Comparison of ENCODE assay signal across 10 cellular contexts in the genomic region with DNA sequence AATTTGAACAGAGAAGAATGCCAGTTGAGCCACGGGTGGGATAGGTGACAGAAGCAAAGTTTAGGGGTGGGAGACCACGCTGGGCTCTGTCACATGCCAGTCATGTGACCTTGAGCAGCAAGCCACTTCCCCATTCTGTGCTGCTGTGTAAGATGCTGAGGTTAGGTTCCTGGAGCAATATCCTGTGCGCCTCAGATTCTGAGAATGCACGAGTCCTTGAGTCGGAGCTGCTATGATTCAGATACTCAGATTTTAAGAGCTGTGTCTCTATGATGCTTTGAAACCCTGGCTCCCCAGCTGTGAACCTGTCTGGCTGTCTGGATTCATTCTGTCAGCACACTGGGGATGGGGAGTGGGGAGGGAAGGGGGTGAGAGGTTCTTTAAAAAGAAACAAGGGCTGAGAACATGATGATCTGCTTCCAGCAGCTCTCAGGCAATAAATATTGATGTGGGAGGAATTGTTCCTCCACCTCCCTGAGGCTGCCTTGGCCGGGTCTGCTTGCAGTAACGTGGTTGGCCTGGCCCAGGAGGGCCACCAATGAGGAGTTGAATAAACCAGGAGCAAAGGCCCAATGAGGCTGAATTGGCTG. TPM values are rescaled to one million over a fixed set of nuclear protein-coding genes. Genes with fewer than 3 reads are reported as not detected.
DNase-seq lines count a peak whose midpoint lies in the region; ATAC-seq and TF ChIP-seq lines count a peak whose summit lies in the region.
"Had no signal": no experiment of that assay in that cellular context is flagged by ENCODE, and none has a peak within 500 bp of the region (broad histone marks: within the 10 kb centered on the region; RNA-seq: fewer than 3 reads in every experiment).

No MANE protein-coding gene starts in this region.

- peak overlapping the region; percentile 64 for H3K27ac ChIP-seq in substantia nigra (ENCODE audit: low read depth, low read length, poor library complexity, severe bottlenecking)
- no peak overlapping the region for H3K27ac ChIP-seq in mammary epithelial cell (ENCODE audit: insufficient read depth, low read depth, low read length)

- dilution Hi-C loops in mammary epithelial cell (cut with HindIII; ENCODE audit: low sequenced_read_pairs): no loop called here

- no peak overlapping the region for H2AFZ ChIP-seq in mammary epithelial cell (ENCODE audit: low read depth, low read length)

- H3K36me3 ChIP-seq in mammary epithelial cell (ENCODE audit: insufficient read depth, low read length): no peaks in the 10 kb centered on the region

- H3K27ac Mint-ChIP-seq in activated T-cell treated with anti-CD3 and anti-CD28 coated beads, Interleukin-2, amount 50 U/mL, for 72 hours: no peak overlapping the region
- peak overlapping the region; percentile 86 for H3K27ac Mint-ChIP-seq in activated CD4-positive, alpha-beta memory T cell treated with anti-CD3 and anti-CD28 coated beads, Interleukin-2, amount 10 ng/mL, durations not matched to agents 7 days and 5 days

- no peaks in the 10 kb centered on the region for H4K20me1 ChIP-seq in mammary epithelial cell (ENCODE audit: insufficient read depth, low read length)

- ATAC-seq in activated T-cell treated with anti-CD3 and anti-CD28 coated beads, Interleukin-2, amount 50 U/mL, for 72 hours (replicated peaks in 1 of 2): peak; percentile 56 to 89
- ATAC-seq in HG03175 (IDR thresholded peaks at IDR 0.05; ENCODE audit: unreplicated experiment): no peak
- no peak for ATAC-seq in GM21723 (IDR thresholded peaks at IDR 0.05; ENCODE audit: unreplicated experiment)

- H3K4me1 ChIP-seq in mammary epithelial cell (ENCODE audit: insufficient read depth, low read length): no peaks in the 10 kb centered on the region

- DNase-seq in activated T-cell treated with anti-CD3 and anti-CD28 coated beads, Interleukin-2, amount 50 U/mL, for 72 hours: peak; percentile 4 to 5
- no peak for DNase-seq in activated T-cell treated with anti-CD3 and anti-CD28 coated beads, Interleukin-2, amount 50 U/mL, for 1 hour
- DNase-seq in activated CD4-positive, alpha-beta memory T cell treated with anti-CD3 and anti-CD28 coated beads, Interleukin-2, amount 10 ng/mL, durations not matched to agents 7 days and 5 days: peak; percentile 70
- DNase-seq in inferior parietal cortex (ENCODE audit: extremely low spot score) (peak; percentile 13), substantia nigra (lab: John Stamatoyannopoulos, UW) (peak in 18 of 49 donors; percentile 4 to 55 (median 29)), mammary epithelial cell (no peak)
- DNase-seq: activated CD8-positive, alpha-beta memory T cell treated with anti-CD3 and anti-CD28 coated beads, Interleukin-2, amount 50 U/mL, for 48 hours; DMS 273 treated with DMSO at 0.1 percent for 48 hours had no signal

- H3K4me1 Mint-ChIP-seq in activated T-cell treated with anti-CD3 and anti-CD28 coated beads, Interleukin-2, amount 50 U/mL, for 72 hours (ENCODE audit: low read depth): peaks cover 14% of the 10 kb centered on the region
- peaks cover 28% of the 10 kb centered on the region for H3K4me1 Mint-ChIP-seq in activated CD4-positive, alpha-beta memory T cell treated with anti-CD3 and anti-CD28 coated beads, Interleukin-2, amount 10 ng/mL, durations not matched to agents 7 days and 5 days

- H3K4me3 Mint-ChIP-seq in activated T-cell treated with anti-CD3 and anti-CD28 coated beads, Interleukin-2, amount 50 U/mL, for 72 hours: no peak overlapping the region
- H3K4me3 Mint-ChIP-seq in activated CD4-positive, alpha-beta memory T cell treated with anti-CD3 and anti-CD28 coated beads, Interleukin-2, amount 10 ng/mL, durations not matched to agents 7 days and 5 days: peak overlapping the region; percentile 4

- WGBS in mammary epithelial cell (ENCODE audit: low coverage, missing lambda C conversion rate): 49% methylated on average over 7 of the region's 7 CpGs

- intact Hi-C loops in mammary epithelial cell (cut with micrococcal nuclease): no loop called here

- no peaks in the 10 kb centered on the region for H3K9me3 Mint-ChIP-seq in activated T-cell treated with anti-CD3 and anti-CD28 coated beads, Interleukin-2, amount 50 U/mL, for 72 hours
- no peaks in the 10 kb centered on the region for H3K9me3 Mint-ChIP-seq in activated CD4-positive, alpha-beta memory T cell treated with anti-CD3 and anti-CD28 coated beads, Interleukin-2, amount 10 ng/mL, durations not matched to agents 7 days and 5 days

- in situ Hi-C loops in mammary epithelial cell (cut with MboI; ENCODE audit: low sequenced_read_pairs in 2 of 2): no loop called here

- POLR2A ChIA-PET in activated CD4-positive, alpha-beta memory T cell treated with anti-CD3 and anti-CD28 coated beads, Interleukin-2, amount 10 ng/mL, durations not matched to agents 7 days and 5 days (lab: Charles Lee): interaction anchor here (0.6 to 1.6 kb wide), 6 partner anchors 9 to 35 kb away, joined by 3 to 15 read pairs (median 4); no protein-coding TSS in a partner anchor

- peaks cover 2% of the 10 kb centered on the region for H3K27me3 ChIP-seq in mammary epithelial cell (ENCODE audit: insufficient read depth, low read length)

- no peaks in the 10 kb centered on the region for H3K36me3 Mint-ChIP-seq in activated T-cell treated with anti-CD3 and anti-CD28 coated beads, Interleukin-2, amount 50 U/mL, for 72 hours (ENCODE audit: insufficient read depth in 2 of 2)
- H3K36me3 Mint-ChIP-seq in activated CD4-positive, alpha-beta memory T cell treated with anti-CD3 and anti-CD28 coated beads, Interleukin-2, amount 10 ng/mL, durations not matched to agents 7 days and 5 days (ENCODE audit: low read depth): no peaks in the 10 kb centered on the region

- H3K9ac ChIP-seq in mammary epithelial cell (ENCODE audit: insufficient read depth, low read length): no peak overlapping the region

- no peak overlapping the region for H3K4me3 ChIP-seq in mammary epithelial cell (replicated peaks in 1 of 3; ENCODE audit: insufficient read depth in 1 of 3, low read depth in 2 of 3, low read length in 3 of 3)

- no peaks in the 10 kb centered on the region for H3K9me3 ChIP-seq in mammary epithelial cell (replicated peaks; ENCODE audit: insufficient read depth, low read length)

- CTCF ChIA-PET in activated CD4-positive, alpha-beta memory T cell treated with anti-CD3 and anti-CD28 coated beads, Interleukin-2, amount 10 ng/mL, durations not matched to agents 7 days and 5 days (lab: Charles Lee): interaction anchor here (1.4 to 3.8 kb wide), 6 partner anchors 30 to 74 kb away, joined by 3 to 36 read pairs (median 8); partner anchors contain the start of gene TPBGL
- CTCF ChIA-PET in mammary epithelial cell (lab: Charles Lee; ENCODE audit: low non-redundant PET): no interaction called here

- H3K27me3 Mint-ChIP-seq in activated T-cell treated with anti-CD3 and anti-CD28 coated beads, Interleukin-2, amount 50 U/mL, for 72 hours (ENCODE audit: low read depth): no peaks in the 10 kb centered on the region
- peaks cover 8% of the 10 kb centered on the region for H3K27me3 Mint-ChIP-seq in activated CD4-positive, alpha-beta memory T cell treated with anti-CD3 and anti-CD28 coated beads, Interleukin-2, amount 10 ng/mL, durations not matched to agents 7 days and 5 days

- H3K79me2 ChIP-seq in mammary epithelial cell (ENCODE audit: insufficient read depth, low read length): no peaks in the 10 kb centered on the region

- no peak overlapping the region for H3K4me2 ChIP-seq in mammary epithelial cell (ENCODE audit: insufficient read depth, low read depth, low read length)

- TF ChIP-seq CTCF in mammary epithelial cell (conservative IDR thresholded peaks at IDR 0.05 in 1 of 2, IDR thresholded peaks at IDR 0.05 in 1 of 2; ENCODE audit: extremely low read depth in 1 of 2, insufficient read depth in 1 of 2, low read depth in 1 of 2, low read length in 2 of 2): no peak

- BruUV-seq in mammary epithelial cell (replicated peaks; lab: Mats Ljungman, UMichigan): no TSS peak

RNA-seq across cellular contexts. Expression of gene SLCO2B1, which starts 24.0 kb away (rescaled TPM):
- not detected for total RNA-seq in activated T-cell treated with anti-CD3 and anti-CD28 coated beads, Interleukin-2, amount 50 U/mL, for 72 hours
- total RNA-seq in activated CD4-positive, alpha-beta memory T cell treated with anti-CD3 and anti-CD28 coated beads, Interleukin-2, amount 10 ng/mL, durations not matched to agents 7 days and 5 days: under 1 TPM; 0.23 to 0.30 TPM
- total RNA-seq in mammary epithelial cell: not detected
- not detected for polyA plus RNA-seq in mammary epithelial cell
- polyA minus RNA-seq in mammary epithelial cell: not detected

Comparison
In these comparisons a context has a peak if more than half of its experiments do, and no peak if none do; other contexts are left out.
1. DNase-seq: peak in activated T-cell treated with anti-CD3 and anti-CD28 coated beads, Interleukin-2, amount 50 U/mL, for 72 hours (2 of 2), activated CD4-positive, alpha-beta memory T cell treated with anti-CD3 and anti-CD28 coated beads, Interleukin-2, amount 10 ng/mL, durations not matched to agents 7 days and 5 days (single experiment) and inferior parietal cortex (single experiment); none in activated T-cell treated with anti-CD3 and anti-CD28 coated beads, Interleukin-2, amount 50 U/mL, for 1 hour (single experiment) and mammary epithelial cell (single experiment).
2. ATAC-seq: peak in activated T-cell treated with anti-CD3 and anti-CD28 coated beads, Interleukin-2, amount 50 U/mL, for 72 hours (2 of 2); none in HG03175 (single experiment) and GM21723 (single experiment).